Comparison of ENCODE assay signal across 32 cellular contexts in the genomic region with DNA sequence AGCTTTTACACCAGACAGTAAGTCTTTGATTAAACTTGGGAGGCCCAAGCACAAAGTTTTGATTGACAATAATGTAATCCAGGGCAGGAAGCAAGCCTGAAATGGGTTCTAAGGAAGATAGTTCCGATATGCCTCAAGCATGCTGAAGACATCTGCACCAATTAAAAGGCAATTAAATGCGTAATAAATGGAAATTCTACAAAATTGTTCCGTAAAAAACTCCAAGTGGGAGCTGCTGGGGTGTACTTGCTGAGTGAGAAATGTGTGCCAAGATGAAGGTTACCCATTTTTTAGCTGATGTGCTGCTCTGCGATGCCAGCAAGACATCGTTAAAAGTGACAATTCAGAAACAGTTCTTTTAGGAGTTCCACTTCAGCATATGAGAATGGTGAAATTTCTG.
"Had no signal": no experiment of that assay in that cellular context is flagged by ENCODE, and none has a peak within 500 bp of the region (broad histone marks: within the 10 kb centered on the region; RNA-seq: fewer than 3 reads in every experiment).

No MANE protein-coding gene starts in this region.

- H3K27ac ChIP-seq: adrenal gland, body of pancreas, brain microvascular endothelial cell, breast epithelium, VCaP had no signal

- H3K4me1 ChIP-seq: adrenal gland, body of pancreas, breast epithelium had no signal

- DNase-seq: activated B cell treated with CpG ODN at 0.5 μM for 24 hours; activated CD4-positive, alpha-beta memory T cell treated with anti-CD3 and anti-CD28 coated beads for 36 hours; activated CD4-positive, alpha-beta T cell treated with anti-CD3 and anti-CD28 coated beads for 4 hours; activated CD4-positive, alpha-beta T cell treated with anti-CD3 and anti-CD28 coated beads, Interleukin-2, amount 10 ng/mL, durations not matched to agents 24 days and 14 days; activated CD4-positive, alpha-beta T cell treated with anti-CD3 and anti-CD28 coated beads, Interleukin-2, amount 50 U/mL, for 1 hour; activated CD4-positive, alpha-beta T cell treated with anti-CD3 and anti-CD28 coated beads, Interleukin-2, amount 50 U/mL, for 4 hours; activated CD4-positive, CD25-positive, alpha-beta regulatory T cell treated with anti-CD3 and anti-CD28 coated beads, Interleukin-2, amount 50 U/mL, for 72 hours; activated CD8-positive, alpha-beta memory T cell treated with anti-CD3 and anti-CD28 coated beads, Interleukin-2, amount 50 U/mL, for 4 hours; activated CD8-positive, alpha-beta T cell treated with anti-CD3 and anti-CD28 coated beads for 36 hours; activated effector memory CD4-positive, alpha-beta T cell treated with anti-CD3 and anti-CD28 coated beads, Interleukin-2, amount 50 U/mL, for 16 hours; activated gamma-delta T cell treated with Interleukin-2 at 50 U/mL for 16 hours; activated naive CD4-positive, alpha-beta T cell; activated naive CD4-positive, alpha-beta T cell treated with anti-CD3 and anti-CD28 coated beads for 36 hours; activated naive CD4-positive, alpha-beta T cell treated with anti-CD3 and anti-CD28 coated beads, Interleukin-2, amount 50 U/mL, for 16 hours; activated naive CD8-positive, alpha-beta T cell treated with anti-CD3 and anti-CD28 coated beads for 36 hours; activated T-cell treated with anti-CD3 and anti-CD28 coated beads for 4 hours; activated T-cell treated with anti-CD3 and anti-CD28 coated beads, Interleukin-2, amount 50 U/mL, for 1 hour; activated T-cell treated with anti-CD3 and anti-CD28 coated beads, Interleukin-2, amount 50 U/mL, for 4 hours; activated T-cell treated with anti-CD3 and anti-CD28 coated beads, Interleukin-2, amount 50 U/mL, for 72 hours; adrenal gland; amniotic stem cell; aorta; body of pancreas; brain microvascular endothelial cell; central memory CD4-positive, alpha-beta T cell; T-helper 1 cell; T-helper 2 cell; T-helper 9 cell had no signal

- H3K36me3 ChIP-seq: adrenal gland, brain microvascular endothelial cell, breast epithelium had no signal

- ATAC-seq: activated CD8-positive, alpha-beta T cell treated with anti-CD3 and anti-CD28 coated beads for 36 hours; activated naive CD4-positive, alpha-beta T cell treated with anti-CD3 and anti-CD28 coated beads, Interleukin-2, amount 50 U/mL, for 72 hours; activated T-cell treated with anti-CD3 and anti-CD28 coated beads, Interleukin-2, amount 50 U/mL, for 4 hours; activated T-cell treated with anti-CD3 and anti-CD28 coated beads, Interleukin-2, amount 50 U/mL, for 72 hours; activated T-helper 17 cell treated with anti-CD3 and anti-CD28 coated beads, Interleukin-2, amount 50 U/mL, for 72 hours; body of pancreas had no signal

- H3K27me3 ChIP-seq: adrenal gland, body of pancreas, brain microvascular endothelial cell, breast epithelium had no signal

- H3K4me3 ChIP-seq: adrenal gland, body of pancreas, breast epithelium had no signal

- H3K9me3 ChIP-seq: adrenal gland, body of pancreas, breast epithelium had no signal
